8 cellular contexts compared by ENCODE assay signal in the genomic region with DNA sequence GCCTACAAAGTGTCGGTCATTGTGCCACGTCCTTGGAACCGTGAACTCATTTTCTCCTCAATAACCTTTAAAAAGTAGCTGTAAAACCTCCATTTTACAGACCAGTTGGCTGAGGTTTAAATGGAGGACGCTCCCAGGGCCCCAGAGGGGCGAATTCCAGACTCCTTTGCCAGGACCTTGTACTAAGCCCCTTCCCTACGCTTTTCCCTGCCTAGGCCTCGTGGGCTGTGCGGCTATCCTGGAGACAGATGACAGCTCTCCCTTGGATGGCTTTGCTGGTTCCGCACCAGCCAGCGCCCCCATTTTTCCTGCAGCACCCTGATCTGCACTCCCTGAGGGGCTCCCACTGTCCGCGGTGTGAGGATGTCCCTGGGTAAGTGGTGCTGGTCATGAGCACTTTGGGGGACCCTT. TPM values are rescaled to one million over a fixed set of nuclear protein-coding genes. Genes with fewer than 3 reads are reported as not detected.
DNase-seq lines count a peak whose midpoint lies in the region; ATAC-seq, FAIRE-seq and TF ChIP-seq lines count a peak whose summit lies in the region.

No MANE protein-coding gene starts in this region.

- 0 out of 6 replicates have a peak, but pooled peaks of 1 of the 2 experiments have one; percentile 7 for ATAC-seq in A549

- H3K4me3 ChIP-seq in A549 (peak overlapping the region; percentile 86), KMS-11 (IDR thresholded peaks at IDR 0.05; ENCODE audit: insufficient read depth, low read depth, low read length) (no peak overlapping the region), coronary artery (peak overlapping the region; percentile 88), mucosa of stomach (ENCODE audit: low read length) (peak overlapping the region; percentile 88)

- H3K27me3 ChIP-seq in KMS-11 (ENCODE audit: insufficient read depth, low read depth) (no peaks in the 10 kb centered on the region), mucosa of stomach (ENCODE audit: control insufficient read depth, insufficient read depth, low read length) (no peaks in the 10 kb centered on the region)

- DNase-seq in A549 (ENCODE audit: low read depth in 1 of 2, low spot score in 1 of 2) (no peak), coronary artery (ENCODE audit: low spot score) (no peak), NCI-H1694 (lab: John Stamatoyannopoulos, UW) (no peak), NCI-H2107 (lab: John Stamatoyannopoulos, UW) (no peak), medulla oblongata (ENCODE audit: extremely low spot score) (no peak)
- no peak for DNase-seq in effector CD4-positive, alpha-beta T cell

- H3K4me2 ChIP-seq in A549 (peak overlapping the region; percentile 87), KMS-11 (peak overlapping the region; percentile 89)

- H3K27ac ChIP-seq in A549 (peak overlapping the region; percentile 91 to 97), KMS-11 (0 out of 2 replicates have a peak overlapping the region, but pooled peaks have one; percentile 46), coronary artery (peak overlapping the region; percentile 55 to 87)

- TF ChIP-seq RAD21 in A549 (conservative IDR thresholded peaks at IDR 0.05 in 1 of 2, IDR thresholded peaks at IDR 0.05 in 1 of 2), result no peak

- FAIRE-seq in A549 (lab: Jason Lieb, UNC), result no peak

- H4K20me1 ChIP-seq in KMS-11 (ENCODE audit: insufficient read depth), result no peaks in the 10 kb centered on the region

- H3K4me1 ChIP-seq in A549 (peaks cover 14% of the 10 kb centered on the region), KMS-11 (ENCODE audit: low read depth, poor library complexity, severe bottlenecking) (peaks cover 14% of the 10 kb centered on the region), mucosa of stomach (ENCODE audit: control insufficient read depth, insufficient read depth, low read length) (peaks cover 17% of the 10 kb centered on the region)

- CTCF ChIA-PET in A549 (lab: Yijun Ruan, JAX), result interaction anchor here (0.7 to 12.0 kb wide), 9 partner anchors 8 to 36 kb away, joined by 4 to 142 read pairs (median 6); partner anchors contain the start of genes RALGAPB and SNHG17

- no peak for TF ChIP-seq POLR2A in A549 (IDR thresholded peaks at IDR 0.05; ENCODE audit: low read length)

- 55% methylated on average over 12 of the region's 12 CpGs for WGBS in A549 (ENCODE audit: missing lambda C conversion rate)

- POLR2A ChIA-PET in A549 (lab: Yijun Ruan, JAX), result interaction anchor here (3.4 to 3.5 kb wide), 2 partner anchors 13 to 25 kb away, joined by 24 to 75 read pairs; partner anchors contain the start of genes RALGAPB and SNHG17

- H3K9ac ChIP-seq in KMS-11, result peak overlapping the region; percentile 96
- H3K9ac ChIP-seq in mucosa of stomach (ENCODE audit: low read length), result peak overlapping the region; percentile 99

- H2AFZ ChIP-seq in KMS-11 (ENCODE audit: low read depth), result peak overlapping the region; percentile 68

- H3K9me3 ChIP-seq in A549 (no peaks in the 10 kb centered on the region), mucosa of stomach (ENCODE audit: control insufficient read depth, low read length) (no peaks in the 10 kb centered on the region)

- H3K79me2 ChIP-seq in KMS-11 (ENCODE audit: insufficient read depth, low read depth), result peaks cover 8% of the 10 kb centered on the region; the same call in 1 of the 2 replicates

- TF ChIP-seq EP300 in A549 (IDR thresholded peaks at IDR 0.05), result no peak

- H3K36me3 ChIP-seq in KMS-11 (ENCODE audit: insufficient read depth) (no peaks in the 10 kb centered on the region; the same call in 1 of the 2 replicates), mucosa of stomach (ENCODE audit: control insufficient read depth, insufficient read depth, low read length) (peaks cover 4% of the 10 kb centered on the region)

- no peak for TF ChIP-seq CTCF in A549 (IDR thresholded peaks at IDR 0.05)
- TF ChIP-seq CTCF in KMS-11 (conservative IDR thresholded peaks at IDR 0.05; ENCODE audit: low read depth, low read length), result no peak
- TF ChIP-seq CTCF in coronary artery (IDR thresholded peaks at IDR 0.05), result no peak

TF ChIP-seq in A549, 52 proteins besides CTCF, POLR2A, EP300 and RAD21:
- TF ChIP-seq RFX5 (IDR thresholded peaks at IDR 0.05) (no peak), FOSB (CRISPR knock-in tag; IDR thresholded peaks at IDR 0.05) (no peak), USF2 (IDR thresholded peaks at IDR 0.05) (no peak), RARB (CRISPR knock-in tag; IDR thresholded peaks at IDR 0.05) (no peak), BHLHE40 (IDR thresholded peaks at IDR 0.05; ENCODE audit: low read depth, low read length) (no peak), CBX8 (IDR thresholded peaks at IDR 0.05) (no peak), HOXB13 (CRISPR knock-in tag; IDR thresholded peaks at IDR 0.05; ENCODE audit: low read depth) (no peak), NPAS2 (CRISPR knock-in tag; IDR thresholded peaks at IDR 0.05; ENCODE audit: borderline replicate concordance) (no peak), TFCP2L1 (CRISPR knock-in tag; IDR thresholded peaks at IDR 0.05) (no peak), ZSCAN20 (CRISPR knock-in tag; IDR thresholded peaks at IDR 0.05) (no peak)
- TF ChIP-seq, protein P1, sequence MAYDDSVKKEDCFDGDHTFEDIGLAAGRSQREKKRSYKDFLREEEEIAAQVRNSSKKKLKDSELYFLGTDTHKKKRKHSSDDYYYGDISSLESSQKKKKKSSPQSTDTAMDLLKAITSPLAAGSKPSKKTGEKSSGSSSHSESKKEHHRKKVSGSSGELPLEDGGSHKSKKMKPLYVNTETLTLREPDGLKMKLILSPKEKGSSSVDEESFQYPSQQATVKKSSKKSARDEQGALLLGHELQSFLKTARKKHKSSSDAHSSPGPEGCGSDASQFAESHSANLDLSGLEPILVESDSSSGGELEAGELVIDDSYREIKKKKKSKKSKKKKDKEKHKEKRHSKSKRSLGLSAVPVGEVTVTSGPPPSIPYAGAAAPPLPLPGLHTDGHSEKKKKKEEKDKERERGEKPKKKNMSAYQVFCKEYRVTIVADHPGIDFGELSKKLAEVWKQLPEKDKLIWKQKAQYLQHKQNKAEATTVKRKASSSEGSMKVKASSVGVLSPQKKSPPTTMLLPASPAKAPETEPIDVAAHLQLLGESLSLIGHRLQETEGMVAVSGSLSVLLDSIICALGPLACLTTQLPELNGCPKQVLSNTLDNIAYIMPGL (CRISPR knock-in tag; IDR thresholded peaks at IDR 0.05; ENCODE audit: borderline replicate concordance), result no peak

RNA-seq across cellular contexts. Expression of gene SNHG17, which starts 12.1 kb away (rescaled TPM):
- polyA plus RNA-seq in A549 (2011; rRNA removed) (154 and 159 TPM in 2 replicates), A549 (2017; fragmentation: RNase III; extraction: RNeasy Plus Mini Kit Qiagen cat#74134 plus additional on column Dnase treatment) (122 to 128 TPM (median 125 TPM) in 3 replicates)
- 191 and 192 TPM in 2 replicates for polyA plus RNA-seq in A549 (2012; cell fraction: cytosol; rRNA removed)
- 203 and 229 TPM in 2 replicates for polyA plus RNA-seq in A549 (2012; cell fraction: nucleus; rRNA removed)
- polyA minus RNA-seq in A549 (2011; rRNA and poly(A)+ RNA removed), result 103 and 114 TPM in 2 replicates

RNA-seq across cellular contexts. Expression of gene RALGAPB, which starts 25.4 kb away (rescaled TPM):
- 35.9 and 38.9 TPM in 2 replicates for polyA plus RNA-seq in A549 (2011; rRNA removed)
- 5.7 and 7.2 TPM in 2 replicates for polyA plus RNA-seq in A549 (2012; cell fraction: cytosol; rRNA removed)
- polyA plus RNA-seq in A549 (2012; cell fraction: nucleus; rRNA removed), result 7.5 and 12.1 TPM in 2 replicates
- 14.9 to 15.4 TPM (median 15.1 TPM) in 3 replicates for polyA plus RNA-seq in A549 (2017; fragmentation: RNase III; extraction: RNeasy Plus Mini Kit Qiagen cat#74134 plus additional on column Dnase treatment)
- 43.0 and 47.5 TPM in 2 replicates for polyA minus RNA-seq in A549 (2011; rRNA and poly(A)+ RNA removed)
